Comparison of ENCODE assay signal across 8 cellular contexts in the genomic region with DNA sequence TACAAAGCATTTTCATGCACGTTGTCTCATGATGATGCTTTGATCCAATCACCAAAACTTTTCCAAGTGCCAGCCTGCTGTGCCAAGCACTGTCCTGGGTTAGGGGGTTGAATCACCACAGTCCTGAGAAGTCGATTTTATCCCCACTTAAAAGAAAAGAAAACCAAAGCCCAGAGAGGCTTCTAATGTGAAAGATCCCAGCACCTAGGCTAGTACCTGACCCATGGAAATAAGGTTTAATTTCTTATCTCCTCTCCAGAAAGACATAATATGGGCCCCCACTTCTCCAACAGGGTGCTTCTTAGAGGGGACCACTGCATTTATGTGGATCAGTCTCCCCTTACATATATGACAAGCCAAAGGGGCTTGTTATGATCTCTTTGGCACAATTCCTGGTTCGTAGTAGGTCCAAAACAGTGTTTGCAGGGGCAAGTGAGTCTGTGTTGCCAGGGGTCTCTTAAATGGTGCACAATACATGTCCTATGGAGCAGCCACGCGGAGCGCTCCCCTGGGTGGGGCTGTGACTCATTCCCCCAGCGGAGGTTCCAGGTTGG. TPM values are rescaled to one million over a fixed set of nuclear protein-coding genes. Genes with fewer than 3 reads are reported as not detected.
DNase-seq lines count a peak whose midpoint lies in the region; TF ChIP-seq lines count a peak whose summit lies in the region.

No MANE protein-coding gene starts in this region.

- BruUV-seq in Caco-2 (replicated peaks; lab: Mats Ljungman, UMichigan), result no TSS peak

- peaks cover 27% of the 10 kb centered on the region for H3K4me1 Mint-ChIP-seq in Caco-2 (ENCODE audit: low read depth, unreplicated experiment)

- 5 to 6% methylated on average over 7 of the region's 7 CpGs for WGBS in esophagus, 2 donors

- H3K4me1 ChIP-seq in Caco-2 (peaks cover 33% of the 10 kb centered on the region), esophagus (ENCODE audit: control insufficient read depth in 2 of 2, insufficient read depth in 2 of 2, low read length in 1 of 2) (peaks cover 4 to 15% of the 10 kb centered on the region in 2 donors), rectal smooth muscle tissue (ENCODE audit: control insufficient read depth, insufficient read depth, low read length) (peaks cover 22% of the 10 kb centered on the region)

- H3K9me3 ChIP-seq in Caco-2 (no peaks in the 10 kb centered on the region), esophagus (ENCODE audit: control insufficient read depth in 2 of 2, insufficient read depth in 1 of 2, low read depth in 1 of 2, low read length in 1 of 2) (no peaks in the 10 kb centered on the region)

- TF ChIP-seq CTCF in Caco-2 (IDR thresholded peaks at IDR 0.05; ENCODE audit: insufficient read depth in 1 of 2, low read depth in 1 of 2, low read length in 1 of 2, severe bottlenecking in 1 of 2, unreplicated experiment in 1 of 2), result no peak

- peak overlapping the region; percentile 84 for H3K27ac Mint-ChIP-seq in Caco-2 (ENCODE audit: unreplicated experiment)

- H3K4me3 Mint-ChIP-seq in Caco-2 (ENCODE audit: unreplicated experiment), result peak overlapping the region; percentile 79

- H3K27me3 Mint-ChIP-seq in Caco-2 (ENCODE audit: insufficient read depth, unreplicated experiment), result no peaks in the 10 kb centered on the region

- no peaks in the 10 kb centered on the region for H3K9me3 Mint-ChIP-seq in Caco-2 (ENCODE audit: unreplicated experiment)

- H3K36me3 Mint-ChIP-seq in Caco-2 (ENCODE audit: insufficient read depth, unreplicated experiment), result peaks cover 39% of the 10 kb centered on the region

- POLR2A ChIA-PET in Caco-2 (lab: Charles Lee), result interaction anchor here (1.4 to 4.3 kb wide), 2 partner anchors 10 to 17 kb away, joined by 9 to 171 read pairs; no protein-coding TSS in a partner anchor

- DNase-seq in Caco-2, result no peak
- peak; percentile 42 for DNase-seq in RPMI8226
- no peak for DNase-seq in superior temporal gyrus (ENCODE audit: extremely low spot score)
- DNase-seq in medulla oblongata (ENCODE audit: extremely low spot score), result no peak
- DNase-seq in DMS 273 treated with DMSO at 0.1 percent for 48 hours (lab: John Stamatoyannopoulos, UW), result no peak
- DNase-seq in NCI-H345 (lab: John Stamatoyannopoulos, UW), result no peak

- peak overlapping the region; percentile 64 for H3K4me3 ChIP-seq in Caco-2 (ENCODE audit: low read depth, low read length)
- no peak overlapping the region for H3K4me3 ChIP-seq in esophagus (ENCODE audit: low read depth in 1 of 2, low read length in 2 of 2)
- H3K4me3 ChIP-seq in rectal smooth muscle tissue (ENCODE audit: low read length), result peak overlapping the region; percentile 74

- peak overlapping the region; percentile 89 to 97 for H3K27ac ChIP-seq in esophagus (ENCODE audit: low read depth in 2 of 2, low read length in 1 of 2)
- H3K27ac ChIP-seq in rectal smooth muscle tissue (ENCODE audit: low read depth, low read length), result peak overlapping the region; percentile 97

- H3K27me3 ChIP-seq in Caco-2 (replicated peaks; ENCODE audit: control insufficient read depth, insufficient read depth, low read length), result no peaks in the 10 kb centered on the region
- H3K27me3 ChIP-seq in esophagus (ENCODE audit: control insufficient read depth in 1 of 2, insufficient read depth in 2 of 2, low read length in 2 of 2), result no peaks in the 10 kb centered on the region
- H3K27me3 ChIP-seq in rectal smooth muscle tissue (ENCODE audit: control insufficient read depth, insufficient read depth, low read length), result no peaks in the 10 kb centered on the region

- no peak overlapping the region for H3K9ac ChIP-seq in rectal smooth muscle tissue (ENCODE audit: low read length)

- CTCF ChIA-PET in Caco-2 (lab: Charles Lee), result interaction anchor here (0.6 to 4.9 kb wide), 12 partner anchors 11 to 307 kb away, joined by 3 to 170 read pairs (median 4); partner anchors contain the start of genes DDX6 and UPK2

- H3K36me3 ChIP-seq in Caco-2 (ENCODE audit: control insufficient read depth, insufficient read depth, low read length) (no peaks in the 10 kb centered on the region), esophagus (ENCODE audit: control insufficient read depth in 2 of 2, insufficient read depth in 2 of 2, low read length in 1 of 2) (no peaks in the 10 kb centered on the region), rectal smooth muscle tissue (ENCODE audit: control insufficient read depth, insufficient read depth, low read length) (no peaks in the 10 kb centered on the region)

- intact Hi-C loops in Caco-2 (cut with micrococcal nuclease; ENCODE audit: unreplicated experiment), result loop anchor here (1.0 kb wide), 2 partner anchors 20 to 29 kb away; partner anchors contain the start of gene UPK2

RNA-seq across cellular contexts. Expression of gene BCL9L, which starts 1.9 kb away (rescaled TPM):
- total RNA-seq in Caco-2 (2022), result 186 and 203 TPM in 2 replicates
- 10 to 100 TPM in 1 of 2 donors, 1 to 10 TPM in 1; 8.5 to 30.4 TPM for polyA plus RNA-seq in esophagus

RNA-seq across cellular contexts. Expression of gene UPK2, which starts 28.5 kb away (rescaled TPM):
- total RNA-seq in Caco-2 (2022), result 1.8 and 3.5 TPM in 2 replicates
- polyA plus RNA-seq in esophagus, result 10 to 100 TPM in 1 of 2 donors, 1 to 10 TPM in 1; 1.1 to 11.2 TPM

RNA-seq across cellular contexts. Expression of gene FOXR1, which starts 43.9 kb away (rescaled TPM):
- total RNA-seq in Caco-2 (2022), result not detected in 2 replicates
- polyA plus RNA-seq in esophagus, result not detected

RNA-seq across cellular contexts. Expression of gene CXCR5, which starts 43.9 kb away (rescaled TPM):
- total RNA-seq in Caco-2 (2022), result not detected in 2 replicates
- under 1 TPM; 0.11 to 0.18 TPM for polyA plus RNA-seq in esophagus

Comparison
In these comparisons a context has a peak if more than half of its experiments do, and no peak if none do; other contexts are left out.
1. H3K4me3 ChIP-seq: peak in Caco-2 (single experiment) and rectal smooth muscle tissue (single experiment); none in esophagus (0 of 2).